In the genomic region with DNA sequence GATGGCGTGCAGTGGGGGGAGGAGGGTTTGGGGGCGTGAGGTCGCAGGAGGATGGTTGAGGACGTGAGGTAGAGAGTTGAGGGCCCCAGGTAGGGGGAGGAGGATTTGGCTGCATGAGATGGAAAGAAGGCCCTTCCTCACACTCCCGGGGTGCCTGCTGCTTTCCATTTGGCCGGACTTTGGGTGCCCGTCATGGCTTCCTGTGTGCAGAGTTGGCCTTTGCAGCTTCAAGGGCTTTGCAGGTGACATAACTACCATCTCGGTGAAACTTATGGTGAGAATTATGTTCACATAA, we compare ENCODE assay signal across 16 cellular contexts. TPM values are rescaled to one million over a fixed set of nuclear protein-coding genes. Genes with fewer than 3 reads are reported as not detected.
DNase-seq lines count a peak whose midpoint lies in the region; ATAC-seq and TF ChIP-seq lines count a peak whose summit lies in the region.
"Had no signal": no experiment of that assay in that cellular context is flagged by ENCODE, and none has a peak within 500 bp of the region (broad histone marks: within the 10 kb centered on the region; RNA-seq: fewer than 3 reads in every experiment).

No MANE protein-coding gene starts in this region.

- no peak overlapping the region for H3K18ac ChIP-seq in mesenchymal stem cell (ENCODE audit: low read depth in 1 of 2, low read length in 2 of 2)

- H4K8ac ChIP-seq in mesenchymal stem cell (ENCODE audit: low read length): no peak overlapping the region

- ATAC-seq in Right ventricle myocardium inferior (no peak), T-helper 17 cell (no peak), HG03432 (IDR thresholded peaks at IDR 0.05; ENCODE audit: unreplicated experiment) (no peak)
- ATAC-seq: SK-N-SH treated with all-trans-retinoic acid at 6 μM for 48 hours had no signal

- no peaks in the 10 kb centered on the region for H3K36me3 Mint-ChIP-seq in T-helper 17 cell (ENCODE audit: low read depth)
- H3K36me3 Mint-ChIP-seq: CD4-positive, CD25-positive, alpha-beta regulatory T cell had no signal

- H3K27ac Mint-ChIP-seq in T-helper 17 cell: peak overlapping the region; percentile 45
- H3K27ac Mint-ChIP-seq: CD4-positive, CD25-positive, alpha-beta regulatory T cell had no signal

- H3K4me1 ChIP-seq in left ventricle myocardium inferior: peaks cover 55% of the 10 kb centered on the region
- H3K4me1 ChIP-seq in mesenchymal stem cell (ENCODE audit: control insufficient read depth, insufficient read depth, low read depth, low read length): peaks cover 9% of the 10 kb centered on the region
- peaks cover 7 to 13% (median 12%) of the 10 kb centered on the region in 3 donors for H3K4me1 ChIP-seq in skeletal muscle tissue (ENCODE audit: control insufficient read depth in 3 of 3, insufficient read depth in 3 of 3, low read length in 3 of 3)

- H3K27ac ChIP-seq in left ventricle myocardium inferior (replicated peaks) (peak overlapping the region; percentile 62), mesenchymal stem cell (ENCODE audit: low read length, poor library complexity, severe bottlenecking) (no peak overlapping the region), skeletal muscle tissue (ENCODE audit: low read depth, low read length) (peak overlapping the region; percentile 16)

- no peak overlapping the region for H2BK5ac ChIP-seq in mesenchymal stem cell (ENCODE audit: low read depth, low read length, poor library complexity, severe bottlenecking)

- no peaks in the 10 kb centered on the region for H3K79me1 ChIP-seq in mesenchymal stem cell (replicated peaks; ENCODE audit: low read length, poor library complexity, severe bottlenecking)

- H3K27me3 ChIP-seq in left ventricle myocardium inferior (ENCODE audit: low read depth): no peaks in the 10 kb centered on the region
- H3K27me3 ChIP-seq in mesenchymal stem cell (ENCODE audit: control insufficient read depth in 1 of 2, insufficient read depth in 1 of 2, low read length in 2 of 2): no peaks in the 10 kb centered on the region
- no peaks in the 10 kb centered on the region for H3K27me3 ChIP-seq in skeletal muscle tissue (ENCODE audit: control insufficient read depth in 3 of 3, insufficient read depth in 3 of 3, low read length in 3 of 3)

- no peak overlapping the region for H2BK120ac ChIP-seq in mesenchymal stem cell (ENCODE audit: low read depth, low read length)

- no peak overlapping the region for H3K4me2 ChIP-seq in mesenchymal stem cell (ENCODE audit: low read length, poor library complexity, severe bottlenecking)

- H3K4me3 ChIP-seq in left ventricle myocardium inferior (peak overlapping the region; percentile 86), mesenchymal stem cell (ENCODE audit: insufficient read depth in 1 of 2, low read depth in 1 of 2, low read length in 2 of 2) (no peak overlapping the region), skeletal muscle tissue (ENCODE audit: low read length in 3 of 3) (peak overlapping the region; percentile 14 to 45 (median 44))

- H3K36me3 ChIP-seq in left ventricle myocardium inferior (no peaks in the 10 kb centered on the region), mesenchymal stem cell (ENCODE audit: control insufficient read depth in 1 of 2, insufficient read depth in 2 of 2, low read depth in 1 of 2, low read length in 2 of 2) (no peaks in the 10 kb centered on the region), skeletal muscle tissue (ENCODE audit: control insufficient read depth in 3 of 3, insufficient read depth in 3 of 3, low read length in 3 of 3) (no peaks in the 10 kb centered on the region)

- no peak overlapping the region for H3K23ac ChIP-seq in mesenchymal stem cell (ENCODE audit: low read length in 2 of 2)

- WGBS in mesenchymal stem cell: 98% methylated on average over 7 of the region's 8 CpGs

- intact Hi-C loops in left ventricle myocardium inferior (cut with micrococcal nuclease) (no loop called here), Right ventricle myocardium inferior (cut with DNase I) (loop anchor here (5.0 kb wide), 2 partner anchors 35 to 70 kb away; partner anchors contain the start of gene GFM1)

- H2BK12ac ChIP-seq in mesenchymal stem cell (ENCODE audit: low read length in 2 of 2): no peak overlapping the region

- H3K14ac ChIP-seq in mesenchymal stem cell (ENCODE audit: low read length in 2 of 2): no peak overlapping the region

- H4K91ac ChIP-seq in mesenchymal stem cell (ENCODE audit: low read length): no peak overlapping the region

- H2AK5ac ChIP-seq in mesenchymal stem cell (ENCODE audit: low read length, severe bottlenecking): no peak overlapping the region

- H3K4ac ChIP-seq in mesenchymal stem cell (ENCODE audit: low read depth in 1 of 2, low read length in 2 of 2): no peak overlapping the region

- no peaks in the 10 kb centered on the region for H3K9me3 ChIP-seq in left ventricle myocardium inferior (replicated peaks)
- H3K9me3 ChIP-seq in T-helper 17 cell (ENCODE audit: control insufficient read depth, low read length, poor library complexity, severe bottlenecking): no peaks in the 10 kb centered on the region
- no peaks in the 10 kb centered on the region for H3K9me3 ChIP-seq in mesenchymal stem cell (ENCODE audit: control insufficient read depth, low read length)
- no peaks in the 10 kb centered on the region for H3K9me3 ChIP-seq in skeletal muscle tissue (ENCODE audit: control insufficient read depth in 3 of 3, low read length in 3 of 3)

- peaks cover 10% of the 10 kb centered on the region for H3K4me1 Mint-ChIP-seq in T-helper 17 cell

- H3K9ac ChIP-seq in mesenchymal stem cell (ENCODE audit: low read length): no peak overlapping the region
- peak overlapping the region in 1 of 3 donors; percentile 51 for H3K9ac ChIP-seq in skeletal muscle tissue (ENCODE audit: low read depth in 1 of 3, low read length in 3 of 3)

- peak overlapping the region; percentile 39 for H2AFZ ChIP-seq in mesenchymal stem cell (ENCODE audit: low read depth, low read length)

- TF ChIP-seq CTCF in left ventricle myocardium inferior (IDR thresholded peaks at IDR 0.05; ENCODE audit: borderline replicate concordance): no peak

- peaks cover 30% of the 10 kb centered on the region for H3K27me3 Mint-ChIP-seq in T-helper 17 cell

- H3K4me3 Mint-ChIP-seq in T-helper 17 cell: peak overlapping the region; percentile 62

- DNase-seq in left ventricle myocardium inferior (no peak), Right ventricle myocardium inferior (ENCODE audit: missing footprints) (no peak), T-helper 17 cell (no peak), mesenchymal stem cell (no peak), NCI-H2107 treated with DMSO at 0.1 percent for 48 hours (lab: John Stamatoyannopoulos, UW; ENCODE audit: unreplicated experiment) (no peak), foreskin melanocyte (no peak)
- DNase-seq: ACHN; CD4-positive, CD25-positive, alpha-beta regulatory T cell; DND-41; GDM1; NCI-H2029; NCI-H2227 treated with DMSO at 0.1 percent for 48 hours; NCI-H526 treated with DMSO at 0.1 percent for 48 hours had no signal

- H2BK15ac ChIP-seq in mesenchymal stem cell (ENCODE audit: low read depth, poor library complexity, severe bottlenecking): no peak overlapping the region

RNA-seq across cellular contexts. Expression of gene MLF1, which starts 1.7 kb away (rescaled TPM):
- total RNA-seq in left ventricle myocardium inferior (200 TPM), Right ventricle myocardium inferior (191 TPM), T-helper 17 cell (10 to 100 TPM in 1 of 2 donors, 1 to 10 TPM in 1; 7.4 to 13.5 TPM), skeletal muscle tissue (57.9 TPM)
- 6.6 TPM for polyA plus RNA-seq in mesenchymal stem cell (2013, experiment 1 of 2)
- polyA plus RNA-seq in mesenchymal stem cell (2013, experiment 2 of 2): 6.7 TPM

Comparison
In these comparisons a context has a peak if more than half of its experiments do, and no peak if none do; other contexts are left out.
1. H3K4me3 ChIP-seq: peak in left ventricle myocardium inferior (single experiment) and skeletal muscle tissue (3 of 3); none in mesenchymal stem cell (0 of 2).